ENCODE assay signal across 8 cellular contexts in the genomic region with DNA sequence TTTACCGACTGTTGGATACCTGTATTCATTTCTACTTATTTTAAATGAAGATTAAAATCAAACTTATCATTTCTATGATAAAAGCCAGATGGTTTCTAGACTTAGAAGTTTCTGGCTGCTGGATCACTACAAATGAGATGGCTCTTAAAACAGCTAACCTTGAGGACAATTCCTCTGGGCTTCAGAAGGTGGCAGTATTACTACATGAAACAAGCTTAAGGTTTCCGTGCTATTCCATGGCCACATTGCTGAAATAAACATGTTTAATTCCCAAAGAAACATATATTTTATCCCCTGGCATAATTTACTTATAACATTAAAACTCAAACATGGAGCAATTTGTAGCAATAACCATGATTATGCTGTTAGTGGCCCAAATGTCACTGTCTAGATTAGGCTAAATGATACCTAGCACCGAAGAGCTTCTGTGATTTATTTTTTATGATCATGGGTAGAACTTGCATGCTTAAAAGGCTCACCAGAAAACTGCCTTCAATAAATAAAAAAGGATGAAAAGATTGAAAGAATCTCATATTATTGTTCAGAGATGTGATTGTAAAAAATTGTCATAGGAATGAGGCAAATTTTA.
A peak's percentile ranks its signal among the peaks of the same experiment; 100 is the strongest.
DNase-seq lines count a peak whose midpoint lies in the region; ATAC-seq and TF ChIP-seq lines count a peak whose summit lies in the region.

No MANE protein-coding gene starts in this region.

- ATAC-seq in GM19452 (IDR thresholded peaks at IDR 0.05; ENCODE audit: unreplicated experiment) (peak; percentile 67), lower lobe of right lung (peak in 1 of 2 donors; percentile 66), GM21515 (IDR thresholded peaks at IDR 0.05; ENCODE audit: unreplicated experiment) (no peak), HG03520 (IDR thresholded peaks at IDR 0.05; ENCODE audit: unreplicated experiment) (no peak)
- no peak for ATAC-seq in stimulated activated naive CD8-positive, alpha-beta T cell treated with anti-CD3 and anti-CD28 coated beads, Interleukin-15, amount 100 ng/mL, for 72 hours

- no peaks in the 10 kb centered on the region for H3K36me3 ChIP-seq in lower lobe of right lung

- no peak overlapping the region for H3K27ac ChIP-seq in C4-2B
- H3K27ac ChIP-seq in lower lobe of right lung = no peak overlapping the region

- no peaks in the 10 kb centered on the region for H3K27me3 ChIP-seq in lower lobe of right lung (ENCODE audit: low read depth)

- H3K27ac Mint-ChIP-seq in stimulated activated naive CD8-positive, alpha-beta T cell treated with anti-CD3 and anti-CD28 coated beads, Interleukin-15, amount 100 ng/mL, for 72 hours = no peak overlapping the region

- TF ChIP-seq CTCF in C4-2B (conservative IDR thresholded peaks at IDR 0.05) (peak; percentile 84), lower lobe of right lung (IDR thresholded peaks at IDR 0.05) (peak; percentile 70)

- intact Hi-C loops in lower lobe of right lung (cut with DNase I) = no loop called here

- DNase-seq in NCI-H226 (peak; percentile 6), cerebellum (ENCODE audit: low spot score) (peak; percentile 38), lower lobe of right lung (no peak)
- DNase-seq in stimulated activated naive CD8-positive, alpha-beta T cell treated with anti-CD3 and anti-CD28 coated beads, Interleukin-15, amount 100 ng/mL, for 72 hours = no peak

- no peaks in the 10 kb centered on the region for H3K4me1 ChIP-seq in lower lobe of right lung

- no peaks in the 10 kb centered on the region for H3K4me1 Mint-ChIP-seq in stimulated activated naive CD8-positive, alpha-beta T cell treated with anti-CD3 and anti-CD28 coated beads, Interleukin-15, amount 100 ng/mL, for 72 hours

- no peaks in the 10 kb centered on the region for H3K9me3 Mint-ChIP-seq in stimulated activated naive CD8-positive, alpha-beta T cell treated with anti-CD3 and anti-CD28 coated beads, Interleukin-15, amount 100 ng/mL, for 72 hours

- H3K4me3 Mint-ChIP-seq in stimulated activated naive CD8-positive, alpha-beta T cell treated with anti-CD3 and anti-CD28 coated beads, Interleukin-15, amount 100 ng/mL, for 72 hours = no peak overlapping the region

- no peaks in the 10 kb centered on the region for H3K9me3 ChIP-seq in lower lobe of right lung

- H3K27me3 Mint-ChIP-seq in stimulated activated naive CD8-positive, alpha-beta T cell treated with anti-CD3 and anti-CD28 coated beads, Interleukin-15, amount 100 ng/mL, for 72 hours = no peaks in the 10 kb centered on the region

- H3K4me3 ChIP-seq in lower lobe of right lung = no peak overlapping the region

Comparison
In these comparisons a context has a peak if more than half of its experiments do, and no peak if none do; other contexts are left out.
1. DNase-seq: peak in NCI-H226 (single experiment) and cerebellum (single experiment); none in lower lobe of right lung (single experiment) and stimulated activated naive CD8-positive, alpha-beta T cell treated with anti-CD3 and anti-CD28 coated beads, Interleukin-15, amount 100 ng/mL, for 72 hours (0 of 2).